ENCODE assay signal across 9 cellular contexts in genomic region chr12:57092529-57092862, GRCh38. TPM values are rescaled to one million over a fixed set of nuclear protein-coding genes. Genes with fewer than 3 reads are reported as not detected.
DNase-seq lines count a peak whose midpoint lies in the region; ATAC-seq and TF ChIP-seq lines count a peak whose summit lies in the region.
"Had no signal": no experiment of that assay in that cellular context is flagged by ENCODE, and none has a peak within 500 bp of the region (broad histone marks: within the 10 kb centered on the region; RNA-seq: fewer than 3 reads in every experiment).

No MANE protein-coding gene starts in this region.

- no peak overlapping the region for H2BK20ac ChIP-seq in IMR-90 (ENCODE audit: low read depth, low read length)

- H3K4ac ChIP-seq in IMR-90 (ENCODE audit: low read depth, low read length), result no peak overlapping the region

- H4K5ac ChIP-seq in IMR-90 (ENCODE audit: low read depth, low read length), result no peak overlapping the region

- peak overlapping the region; percentile 18; the same call in 1 of the 2 replicates for H3K4me3 ChIP-seq in ACC112 (ENCODE audit: low read depth, low read length)
- no peak overlapping the region; the same call in 1 of the 2 replicates for H3K4me3 ChIP-seq in IMR-90 (ENCODE audit: insufficient read depth, low read depth, low read length)

- H3K79me1 ChIP-seq in IMR-90 (ENCODE audit: low read depth in 1 of 2, low read length in 2 of 2), result peaks cover 13 to 64% of the 10 kb centered on the region in 2 experiments

- H2BK120ac ChIP-seq in IMR-90 (ENCODE audit: low read depth, low read length), result no peak overlapping the region

- H3K4me1 Mint-ChIP-seq in neural crest cell, result peaks cover 66% of the 10 kb centered on the region

- peaks cover 4% of the 10 kb centered on the region; the same call in 1 of the 2 replicates for H3K9me1 ChIP-seq in IMR-90 (ENCODE audit: insufficient read depth, low read length)

- H3K14ac ChIP-seq in IMR-90 (replicated peaks; ENCODE audit: low read depth, low read length), result peak overlapping the region; percentile 20; the same call in 1 of the 2 replicates

- peak overlapping the region; percentile 42; the same call in 1 of the 2 replicates for H2AK5ac ChIP-seq in IMR-90 (ENCODE audit: low read depth, low read length)

- peak overlapping the region; percentile 91 for H3K4me3 Mint-ChIP-seq in neural crest cell
- H3K4me3 Mint-ChIP-seq: natural killer cell treated with Interleukin-12 subunit alpha and Interleukin-12 subunit beta and Interleukin-15 and Interleukin-18, amount 100 ng/mL, for 72 hours had no signal

- no peak overlapping the region for H3K18ac ChIP-seq in IMR-90 (ENCODE audit: low read depth, low read length)

- peak overlapping the region; percentile 39 for H2BK5ac ChIP-seq in IMR-90 (ENCODE audit: low read depth, low read length, poor library complexity, severe bottlenecking)

- H3K27me3 ChIP-seq in ACC112 (ENCODE audit: insufficient read depth, low read length) (no peaks in the 10 kb centered on the region), IMR-90 (ENCODE audit: control insufficient read depth, insufficient read depth, low read length) (no peaks in the 10 kb centered on the region)

- H3K23ac ChIP-seq in IMR-90 (ENCODE audit: low read depth, low read length), result peak overlapping the region; percentile 82; the same call in 1 of the 2 replicates

- TF ChIP-seq RAD21 in IMR-90 (IDR thresholded peaks at IDR 0.05; ENCODE audit: low read length), result no peak

- H3K4me1 ChIP-seq in ACC112 (ENCODE audit: control insufficient read depth, insufficient read depth, low read length, unreplicated experiment) (peaks cover 41% of the 10 kb centered on the region), IMR-90 (ENCODE audit: control insufficient read depth, insufficient read depth, low read length) (peaks cover 41% of the 10 kb centered on the region)

- H4K20me1 ChIP-seq in IMR-90 (ENCODE audit: insufficient read depth, low read length), result peaks cover 67% of the 10 kb centered on the region

- H3K27ac ChIP-seq in ACC112 (ENCODE audit: low read depth, low read length) (peak overlapping the region; percentile 35), IMR-90 (ENCODE audit: insufficient read depth, low read length) (peak overlapping the region; percentile 27), cingulate gyrus (ENCODE audit: low read depth, low read length) (peak overlapping the region; percentile 15)

- H3K9me3 ChIP-seq in IMR-90 (ENCODE audit: control insufficient read depth, insufficient read depth, low read length), result no peaks in the 10 kb centered on the region

- DNase-seq in IMR-90 (no peak), neural crest cell (ENCODE audit: low read depth, low spot score) (no peak), NCI-H345 (lab: John Stamatoyannopoulos, UW) (no peak), COR-L47 (lab: John Stamatoyannopoulos, UW) (no peak), NCI-H1436 treated with DMSO at 0.1 percent for 48 hours (lab: John Stamatoyannopoulos, UW) (no peak)

- H3K27ac Mint-ChIP-seq in neural crest cell (ENCODE audit: unreplicated experiment), result peak overlapping the region; percentile 19

- peaks cover 33% of the 10 kb centered on the region for H3K79me2 ChIP-seq in ACC112 (ENCODE audit: control insufficient read depth, insufficient read depth, low read length, unreplicated experiment)

- TF ChIP-seq POLR2A in IMR-90 (IDR thresholded peaks at IDR 0.05; ENCODE audit: low read depth, low read length), result no peak

- dilution Hi-C loops in IMR-90 (cut with HindIII; ENCODE audit: low sequenced_read_pairs, unreplicated experiment), result no loop called here

- H4K8ac ChIP-seq in IMR-90 (ENCODE audit: low read depth in 2 of 2, low read length in 2 of 2), result peak overlapping the region in 1 of 2 experiments; percentile 18; a peak in 2 of 4 replicates

- BruUV-seq in IMR-90 (replicated peaks; lab: Mats Ljungman, UMichigan), result no TSS peak

- no peak overlapping the region for H2BK15ac ChIP-seq in IMR-90 (ENCODE audit: low read depth, low read length)

- in situ Hi-C loops in IMR-90 (cut with MboI; ENCODE audit: low sequenced_read_pairs), result no loop called here

- H3K4me2 ChIP-seq in IMR-90 (ENCODE audit: low read depth, low read length), result peak overlapping the region; percentile 38; the same call in 1 of the 2 replicates

- CTCF ChIA-PET in IMR-90 (lab: Yijun Ruan, JAX), result interaction anchor here (1.0 to 2.0 kb wide), 4 partner anchors 19 to 36 kb away, joined by 3 to 8 read pairs (median 5); partner anchors contain the start of genes LRP1 and STAT6

- POLR2A ChIA-PET in IMR-90 (lab: Charles Lee; ENCODE audit: unreplicated experiment), result interaction anchor here (0.8 to 1.4 kb wide), 2 partner anchors 19 to 36 kb away, joined by 5 read pairs; partner anchors contain the start of genes LRP1 and STAT6

- H2AFZ ChIP-seq in ACC112 (ENCODE audit: low read length, unreplicated experiment) (no peak overlapping the region), IMR-90 (replicated peaks; ENCODE audit: low read length, poor library complexity) (no peak overlapping the region)

- intact Hi-C loops in IMR-90 (cut with micrococcal nuclease), result no loop called here

- 74% methylated on average over 4 of the region's 5 CpGs; no CpG with 5 or more reads in 1 of the 2 experiments for WGBS in IMR-90 (ENCODE audit: extremely low coverage in 2 of 2, insufficient read length in 1 of 2), 2 experiments

- peaks cover 3% of the 10 kb centered on the region for H3K27me3 Mint-ChIP-seq in neural crest cell (ENCODE audit: low read depth)
- H3K27me3 Mint-ChIP-seq: natural killer cell treated with Interleukin-12 subunit alpha and Interleukin-12 subunit beta and Interleukin-15 and Interleukin-18, amount 100 ng/mL, for 72 hours had no signal

- H2AK9ac ChIP-seq in IMR-90 (replicated peaks; ENCODE audit: low read depth, low read length, poor library complexity), result peak overlapping the region; percentile 84

- H3K36me3 Mint-ChIP-seq in neural crest cell (ENCODE audit: low read depth), result peaks cover 8% of the 10 kb centered on the region
- H3K36me3 Mint-ChIP-seq: natural killer cell treated with Interleukin-12 subunit alpha and Interleukin-12 subunit beta and Interleukin-15 and Interleukin-18, amount 100 ng/mL, for 72 hours had no signal

- no peaks in the 10 kb centered on the region for H3K9me3 Mint-ChIP-seq in neural crest cell
- H3K9me3 Mint-ChIP-seq: natural killer cell treated with Interleukin-12 subunit alpha and Interleukin-12 subunit beta and Interleukin-15 and Interleukin-18, amount 100 ng/mL, for 72 hours had no signal

- TF ChIP-seq CTCF in IMR-90 (conservative IDR thresholded peaks at IDR 0.05; ENCODE audit: low read depth, low read length) (no peak), neural crest cell (conservative IDR thresholded peaks at IDR 0.05) (no peak)

- peak overlapping the region; percentile 58 for H3K9ac ChIP-seq in IMR-90 (ENCODE audit: low read depth, low read length)

- H4K91ac ChIP-seq in IMR-90 (ENCODE audit: insufficient read depth, low read depth, low read length), result no peak overlapping the region

- no peak for ATAC-seq in IMR-90 (ENCODE audit: low read depth)
- no peak for ATAC-seq in GM21526 (IDR thresholded peaks at IDR 0.05; ENCODE audit: low FRiP score, unreplicated experiment)
- ATAC-seq: natural killer cell treated with Interleukin-12 subunit alpha and Interleukin-12 subunit beta and Interleukin-15 and Interleukin-18, amount 100 ng/mL, for 72 hours had no signal

- peaks cover 11% of the 10 kb centered on the region; the same call in 1 of the 2 replicates for H3K36me3 ChIP-seq in ACC112 (ENCODE audit: insufficient read depth, low read length)
- H3K36me3 ChIP-seq in IMR-90 (ENCODE audit: control insufficient read depth, insufficient read depth, low read length), result peaks cover 65% of the 10 kb centered on the region

- H3K56ac ChIP-seq in IMR-90 (ENCODE audit: extremely low read depth, insufficient read depth, low read length), result no peak overlapping the region

TF ChIP-seq in IMR-90, 13 proteins besides CTCF, POLR2A, EP300 and RAD21:
- no peak for TF ChIP-seq BHLHE40 (IDR thresholded peaks at IDR 0.05; ENCODE audit: low read depth, low read length)

RNA-seq across cellular contexts. Expression of gene NAB2, which starts 3.6 kb away (rescaled TPM):
- total RNA-seq in IMR-90 (2012; rRNA removed), result 68.3 and 68.8 TPM in 2 replicates
- 65.1 and 65.2 TPM in 2 replicates for polyA plus RNA-seq in IMR-90 (2012; rRNA removed)
- polyA plus RNA-seq in IMR-90 (2012; cell fraction: cytosol; rRNA removed), result 52.2 and 62.3 TPM in 2 replicates
- polyA plus RNA-seq in IMR-90 (2012; cell fraction: nucleus; rRNA removed; ENCODE audit: low replicate concordance), result 73.8 and 87.3 TPM in 2 replicates
- total RNA-seq in neural crest cell, result 58.0 and 61.2 TPM in 2 replicates

RNA-seq across cellular contexts. Expression of gene NEMP1, which starts 13.9 kb away (rescaled TPM):
- 10.9 and 14.7 TPM in 2 replicates for total RNA-seq in IMR-90 (2012; rRNA removed)
- 7.2 and 8.9 TPM in 2 replicates for polyA plus RNA-seq in IMR-90 (2012; rRNA removed)
- polyA plus RNA-seq in IMR-90 (2012; cell fraction: cytosol; rRNA removed), result 1.2 and 2.3 TPM in 2 replicates
- 3.6 and 28.5 TPM in 2 replicates for polyA plus RNA-seq in IMR-90 (2012; cell fraction: nucleus; rRNA removed; ENCODE audit: low replicate concordance)
- total RNA-seq in neural crest cell, result 44.0 and 49.6 TPM in 2 replicates

RNA-seq across cellular contexts. Expression of gene STAT6, which starts 18.7 kb away (rescaled TPM):
- total RNA-seq in IMR-90 (2012; rRNA removed) (38.9 and 43.4 TPM in 2 replicates), neural crest cell (40.2 and 41.7 TPM in 2 replicates)
- 88.8 and 96.9 TPM in 2 replicates for polyA plus RNA-seq in IMR-90 (2012; rRNA removed)
- polyA plus RNA-seq in IMR-90 (2012; cell fraction: cytosol; rRNA removed), result 44.8 and 69.4 TPM in 2 replicates
- polyA plus RNA-seq in IMR-90 (2012; cell fraction: nucleus; rRNA removed; ENCODE audit: low replicate concordance), result 334 and 370 TPM in 2 replicates

RNA-seq across cellular contexts. Expression of gene LRP1, which starts 35.8 kb away (rescaled TPM):
- 73.1 and 75.5 TPM in 2 replicates for total RNA-seq in IMR-90 (2012; rRNA removed)
- polyA plus RNA-seq in IMR-90 (2012; rRNA removed), result 142 and 155 TPM in 2 replicates
- polyA plus RNA-seq in IMR-90 (2012; cell fraction: cytosol; rRNA removed), result 119 and 250 TPM in 2 replicates
- 252 and 565 TPM in 2 replicates for polyA plus RNA-seq in IMR-90 (2012; cell fraction: nucleus; rRNA removed; ENCODE audit: low replicate concordance)
- 61.8 and 62.7 TPM in 2 replicates for total RNA-seq in neural crest cell

RNA-seq across cellular contexts. Expression of gene MYO1A, which starts 42.6 kb away (rescaled TPM):
- total RNA-seq in IMR-90 (2012; rRNA removed), result under 0.01 TPM in 1 of 2 replicates, not detected in the other
- not detected in 2 replicates for polyA plus RNA-seq in IMR-90 (2012; rRNA removed)
- polyA plus RNA-seq in IMR-90 (2012; cell fraction: cytosol; rRNA removed), result not detected in 2 replicates
- 0.14 and 0.17 TPM in 2 replicates for polyA plus RNA-seq in IMR-90 (2012; cell fraction: nucleus; rRNA removed; ENCODE audit: low replicate concordance)
- total RNA-seq in neural crest cell, result 0.25 and 0.40 TPM in 2 replicates
